In genomic region chr2:241844831-241845578, GRCh38 we compare ENCODE assay signal across 1 cellular context.
TF ChIP-seq lines count a peak whose summit lies in the region.

No MANE protein-coding gene starts in this region.

TF ChIP-seq in WTC11, 78 proteins besides CTCF, POLR2A, EP300 and RAD21 (continued from another document):
- no peak for TF ChIP-seq SP1 (CRISPR knock-in tag; conservative IDR thresholded peaks at IDR 0.05)
- no peak for TF ChIP-seq MXD4 (CRISPR knock-in tag; IDR thresholded peaks at IDR 0.05; ENCODE audit: borderline replicate concordance)
- TF ChIP-seq ZNF512 (CRISPR knock-in tag; IDR thresholded peaks at IDR 0.05; ENCODE audit: borderline replicate concordance): no peak
TF ChIP-seq in WTC11: peak in this region for 0.
